15 cellular contexts compared by ENCODE assay signal in the genomic region with DNA sequence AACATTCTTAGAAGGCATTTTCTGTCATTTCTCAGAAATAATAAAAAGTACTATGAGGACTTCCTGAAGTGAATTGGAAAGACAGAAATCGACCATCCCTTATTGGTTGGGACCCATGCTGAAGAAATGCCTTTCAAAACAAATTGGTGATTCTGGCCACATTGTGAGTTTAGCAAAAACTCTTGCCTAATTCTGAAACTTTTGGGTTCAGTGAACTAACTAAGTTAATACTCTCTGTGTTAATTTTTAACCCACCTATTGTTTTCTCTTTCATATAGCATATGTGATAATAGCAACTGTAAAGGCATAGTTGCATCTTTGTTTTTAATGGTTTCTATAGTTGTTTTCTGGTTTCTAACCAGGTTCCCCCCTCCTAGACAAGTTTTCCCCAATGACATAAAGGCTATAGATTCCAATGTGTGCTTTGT.
DNase-seq lines count a peak whose midpoint lies in the region; ATAC-seq, FAIRE-seq and TF ChIP-seq lines count a peak whose summit lies in the region.
"Had no signal": no experiment of that assay in that cellular context is flagged by ENCODE, and none has a peak within 500 bp of the region (broad histone marks: within the 10 kb centered on the region; RNA-seq: fewer than 3 reads in every experiment).

No MANE protein-coding gene starts in this region.

- TF ChIP-seq RAD21 in HepG2 (CRISPR knock-in tag; IDR thresholded peaks at IDR 0.05), result no peak

- peaks cover 24% of the 10 kb centered on the region for H3K4me1 ChIP-seq in HepG2 (ENCODE audit: insufficient read depth, low read length)
- H3K4me1 ChIP-seq in right lobe of liver, result no peaks in the 10 kb centered on the region
- H3K4me1 ChIP-seq in Karpas-422 (ENCODE audit: low read length), result no peaks in the 10 kb centered on the region
- H3K4me1 ChIP-seq: prostate gland, upper lobe of left lung had no signal

- FAIRE-seq in HepG2 (lab: Jason Lieb, UNC), result no peak

- CTCF ChIA-PET in HepG2 (lab: Yijun Ruan, JAX; ENCODE audit: low intra/inter-chr PET ratio, low total read pairs), result no interaction called here

- no peak for TF ChIP-seq EP300 in HepG2 (IDR thresholded peaks at IDR 0.05; ENCODE audit: low read depth in 2 of 2, low read length in 2 of 2)
- no peak for TF ChIP-seq EP300 in HepG2 (CRISPR knock-in tag; IDR thresholded peaks at IDR 0.05; ENCODE audit: borderline replicate concordance)

- intact Hi-C loops in HepG2 (cut with micrococcal nuclease; ENCODE audit: unreplicated experiment), result no loop called here
- intact Hi-C loops in right lobe of liver (cut with DNase I), result no loop called here

- POLR2A ChIA-PET in HepG2 (lab: Yijun Ruan, JAX), result no interaction called here

- TF ChIP-seq POLR2A in HepG2 (IDR thresholded peaks at IDR 0.05; ENCODE audit: insufficient read depth in 1 of 2, low read depth in 2 of 2, low read length in 2 of 2), result no peak
- no peak for TF ChIP-seq POLR2A in right lobe of liver (IDR thresholded peaks at IDR 0.05)

- no peaks in the 10 kb centered on the region for H3K36me3 ChIP-seq in HepG2 (replicated peaks in 1 of 2; ENCODE audit: control insufficient read depth in 1 of 2, insufficient read depth in 2 of 2, low read length in 2 of 2)
- no peaks in the 10 kb centered on the region for H3K36me3 ChIP-seq in right lobe of liver
- no peaks in the 10 kb centered on the region for H3K36me3 ChIP-seq in Karpas-422 (ENCODE audit: insufficient read depth, low read length)
- H3K36me3 ChIP-seq: prostate gland, upper lobe of left lung had no signal

- H3K4me3 ChIP-seq in HepG2 (replicated peaks in 1 of 3; ENCODE audit: insufficient read depth in 1 of 3, low read depth in 2 of 3, low read length in 3 of 3) (no peak overlapping the region), right lobe of liver (no peak overlapping the region), Karpas-422 (ENCODE audit: low read length) (no peak overlapping the region)
- H3K4me3 ChIP-seq: prostate gland, upper lobe of left lung had no signal

- H3K9ac ChIP-seq in HepG2 (ENCODE audit: insufficient read depth, low read depth, low read length) (no peak overlapping the region), Karpas-422 (ENCODE audit: low read length) (no peak overlapping the region)

- H3K4me2 ChIP-seq in HepG2 (ENCODE audit: low read depth, low read length), result no peak overlapping the region
- no peak overlapping the region for H3K4me2 ChIP-seq in Karpas-422 (ENCODE audit: low read depth, low read length, poor library complexity, severe bottlenecking)

- 4% methylated on average over 1 of the region's 1 CpG for WGBS in HepG2 (ENCODE audit: low lambda C conversion rate)
- 33% methylated on average over 1 of the region's 1 CpG for WGBS in right lobe of liver (ENCODE audit: insufficient coverage, low coverage, low lambda C conversion rate, missing lambda C conversion rate)

- H2AFZ ChIP-seq in HepG2 (ENCODE audit: low read length) (no peak overlapping the region), Karpas-422 (ENCODE audit: low read length) (no peak overlapping the region)

- no peaks in the 10 kb centered on the region for H3K9me2 ChIP-seq in Karpas-422 (replicated peaks; ENCODE audit: insufficient read depth, low read length)

- H3K79me2 ChIP-seq in HepG2 (ENCODE audit: insufficient read depth, low read length) (no peaks in the 10 kb centered on the region), Karpas-422 (ENCODE audit: low read length) (no peaks in the 10 kb centered on the region)

- H3K27me3 ChIP-seq in HepG2 (ENCODE audit: control insufficient read depth in 1 of 2, insufficient read depth in 2 of 2, low read length in 2 of 2), result peaks cover 0 to 8% of the 10 kb centered on the region in 2 experiments; a peak in 1 of 5 replicates
- H3K27me3 ChIP-seq in right lobe of liver, result no peaks in the 10 kb centered on the region
- H3K27me3 ChIP-seq in Karpas-422 (ENCODE audit: low read length), result no peaks in the 10 kb centered on the region
- H3K27me3 ChIP-seq: upper lobe of left lung had no signal

- TF ChIP-seq CTCF in HepG2 (CRISPR knock-in tag; IDR thresholded peaks at IDR 0.05) (no peak), right lobe of liver (IDR thresholded peaks at IDR 0.05) (no peak)

- H3K9me3 ChIP-seq in HepG2 (ENCODE audit: low read length) (no peaks in the 10 kb centered on the region), right lobe of liver (no peaks in the 10 kb centered on the region), Karpas-422 (ENCODE audit: low read length) (no peaks in the 10 kb centered on the region)
- H3K9me3 ChIP-seq: prostate gland had no signal

- H4K20me1 ChIP-seq in HepG2 (ENCODE audit: insufficient read depth, low read length) (no peaks in the 10 kb centered on the region), Karpas-422 (ENCODE audit: insufficient read depth, low read depth, low read length) (no peaks in the 10 kb centered on the region)

- H3K27ac ChIP-seq in HepG2 (ENCODE audit: extremely low read length, insufficient read depth, low read length) (no peak overlapping the region), right lobe of liver (no peak overlapping the region), Karpas-422 (ENCODE audit: low read length) (no peak overlapping the region)
- H3K27ac ChIP-seq: prostate gland, upper lobe of left lung had no signal

- no TSS peak for BruUV-seq in HepG2 (replicated peaks; lab: Mats Ljungman, UMichigan)

- ATAC-seq in HepG2 (no peak), right lobe of liver (no peak), HG02840 (IDR thresholded peaks at IDR 0.05; ENCODE audit: low FRiP score, unreplicated experiment) (peak; percentile 64), HG03571 (IDR thresholded peaks at IDR 0.05; ENCODE audit: unreplicated experiment) (peak; percentile 89)

- in situ Hi-C loops in HepG2 (cut with HindIII; ENCODE audit: extremely low pct_ligation_motif_present, low pct_unique_long_range_greater_than_20kb), result no loop called here

- no peak for DNase-seq in HepG2 (ENCODE audit: low spot score)
- no peak for DNase-seq in right lobe of liver
- DNase-seq in DMS53 (lab: John Stamatoyannopoulos, UW), result no peak
- DNase-seq in activated CD4-positive, alpha-beta T cell treated with anti-CD3 and anti-CD28 coated beads, Interleukin-2, amount 50 U/mL, for 1 hour, result no peak
- DNase-seq in Karpas-422, result no peak
- DNase-seq in stimulated activated CD4-positive, alpha-beta T cell treated with anti-CD3 and anti-CD28 coated beads, Interleukin-4, amount 100 ng/mL, for 24 hours, result no peak
- DNase-seq: activated CD4-positive, alpha-beta T cell treated with anti-CD3 and anti-CD28 coated beads, Interleukin-2, amount 50 U/mL, for 4 hours; activated effector memory CD4-positive, alpha-beta T cell treated with anti-CD3 and anti-CD28 coated beads, Interleukin-2, amount 50 U/mL, for 16 hours; GDM1; NCI-H1105; stimulated activated CD8-positive, alpha-beta memory T cell treated with anti-CD3 and anti-CD28 coated beads, Interleukin-4, amount 100 ng/mL, for 48 hours; upper lobe of left lung had no signal

TF ChIP-seq in HepG2, 621 proteins besides CTCF, POLR2A, EP300 and RAD21 (continues in another document):
- no peak for TF ChIP-seq ZNF616 (CRISPR knock-in tag; IDR thresholded peaks at IDR 0.05; ENCODE audit: low read depth)
- peak; percentile 26; the same call in 1 of the 2 replicates for TF ChIP-seq NFIC (IDR thresholded peaks at IDR 0.05; ENCODE audit: low read length)
- TF ChIP-seq ZNF768 (CRISPR knock-in tag; IDR thresholded peaks at IDR 0.05), result no peak
- no peak for TF ChIP-seq SOX13 (IDR thresholded peaks at IDR 0.05)
- TF ChIP-seq SOX13 (CRISPR knock-in tag; conservative IDR thresholded peaks at IDR 0.05 in 1 of 2, IDR thresholded peaks at IDR 0.05 in 1 of 2), result peak in 1 of 2 experiments; percentile 21; a peak in 1 of 4 replicates
- TF ChIP-seq HNF1A (IDR thresholded peaks at IDR 0.05; ENCODE audit: low read depth), result 0 out of 2 replicates have a peak, but pooled peaks have one; percentile 37
- TF ChIP-seq HNF1A (CRISPR knock-in tag; IDR thresholded peaks at IDR 0.05; ENCODE audit: borderline replicate concordance), result no peak

Comparison
In these comparisons a context has a peak if more than half of its experiments do, and no peak if none do; other contexts are left out.
1. ATAC-seq: peak in HG02840 (single experiment) and HG03571 (single experiment); none in HepG2 (single experiment) and right lobe of liver (0 of 4).